In the genomic region with DNA sequence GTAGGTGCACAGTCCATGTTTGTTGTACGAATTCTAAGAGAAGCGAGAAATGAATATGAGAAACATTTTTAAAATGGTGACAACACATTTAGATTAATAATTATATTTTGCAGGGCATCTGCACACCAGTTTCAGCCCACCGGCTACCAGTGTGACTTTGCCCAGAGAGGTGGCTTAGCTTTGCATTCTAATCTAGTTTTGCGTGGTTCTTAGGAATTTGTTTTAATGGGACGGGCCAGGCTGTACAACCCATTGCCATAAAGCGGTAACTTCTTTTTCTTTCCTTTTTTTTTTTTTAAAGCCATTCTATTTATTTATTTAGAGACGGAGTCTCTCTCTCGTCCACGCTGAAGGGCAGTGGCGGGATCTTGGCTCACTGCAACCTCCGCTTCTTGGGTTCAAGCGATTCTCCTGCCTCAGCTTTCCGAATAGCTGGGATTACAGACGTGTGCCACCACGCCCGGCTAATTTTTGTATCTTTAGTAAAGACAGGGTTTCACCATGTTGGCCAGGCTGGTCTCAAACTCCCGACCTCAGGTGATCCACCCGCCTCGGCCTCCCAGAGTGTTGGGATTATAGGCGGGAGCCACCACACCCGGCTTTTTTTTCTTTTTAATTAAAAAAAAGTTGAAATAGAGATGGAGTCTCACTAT, we compare ENCODE assay signal across 7 cellular contexts. TPM values are rescaled to one million over a fixed set of nuclear protein-coding genes. Genes with fewer than 3 reads are reported as not detected.
DNase-seq lines count a peak whose midpoint lies in the region; ATAC-seq lines count a peak whose summit lies in the region.

No MANE protein-coding gene starts in this region.

- peak overlapping the region; percentile 95 for H3K9ac ChIP-seq in HUES48 (ENCODE audit: low read depth, low read length)
- peak overlapping the region; percentile 99 for H3K9ac ChIP-seq in iPS-20b (ENCODE audit: low read depth, low read length)

- H3K36me3 Mint-ChIP-seq in activated naive CD8-positive, alpha-beta T cell treated with anti-CD3 and anti-CD28 coated beads for 36 hours, result peaks cover 34% of the 10 kb centered on the region

- no peak for ATAC-seq in stimulated activated naive CD8-positive, alpha-beta T cell treated with anti-CD3 and anti-CD28 coated beads, Interleukin-15, amount 100 ng/mL, for 72 hours
- ATAC-seq in GM19455 (IDR thresholded peaks at IDR 0.05; ENCODE audit: unreplicated experiment) (no peak), GM18861 (IDR thresholded peaks at IDR 0.05; ENCODE audit: unreplicated experiment) (no peak)

- H3K4me3 Mint-ChIP-seq in activated naive CD8-positive, alpha-beta T cell treated with anti-CD3 and anti-CD28 coated beads for 36 hours, result peak overlapping the region; percentile 88
- peak overlapping the region; percentile 92 to 94 for H3K4me3 Mint-ChIP-seq in stimulated activated naive CD8-positive, alpha-beta T cell treated with anti-CD3 and anti-CD28 coated beads, Interleukin-15, amount 100 ng/mL, for 72 hours

- H3K4me1 ChIP-seq in HUES48 (ENCODE audit: control insufficient read depth, insufficient read depth, low read length), result peaks cover under 1% of the 10 kb centered on the region; the same call in 1 of the 2 replicates
- no peaks in the 10 kb centered on the region for H3K4me1 ChIP-seq in iPS-20b (ENCODE audit: insufficient read depth, low read length)

- no peaks in the 10 kb centered on the region for H3K27me3 Mint-ChIP-seq in activated naive CD8-positive, alpha-beta T cell treated with anti-CD3 and anti-CD28 coated beads for 36 hours
- no peaks in the 10 kb centered on the region for H3K27me3 Mint-ChIP-seq in stimulated activated naive CD8-positive, alpha-beta T cell treated with anti-CD3 and anti-CD28 coated beads, Interleukin-15, amount 100 ng/mL, for 72 hours

- H3K4me1 Mint-ChIP-seq in activated naive CD8-positive, alpha-beta T cell treated with anti-CD3 and anti-CD28 coated beads for 36 hours, result peaks cover 35% of the 10 kb centered on the region
- H3K4me1 Mint-ChIP-seq in stimulated activated naive CD8-positive, alpha-beta T cell treated with anti-CD3 and anti-CD28 coated beads, Interleukin-15, amount 100 ng/mL, for 72 hours, result peaks cover 38% of the 10 kb centered on the region

- H3K4me3 ChIP-seq in HUES48 (ENCODE audit: low read depth, low read length), result peak overlapping the region; percentile 97
- peak overlapping the region; percentile 100 for H3K4me3 ChIP-seq in iPS-20b (ENCODE audit: low read length)

- H3K27ac ChIP-seq in HUES48 (ENCODE audit: low read depth, low read length) (peak overlapping the region; percentile 95), iPS-20b (ENCODE audit: low read length) (peak overlapping the region; percentile 91)

- peaks cover 2% of the 10 kb centered on the region for H3K9me3 Mint-ChIP-seq in activated naive CD8-positive, alpha-beta T cell treated with anti-CD3 and anti-CD28 coated beads for 36 hours
- peaks cover 0 to 10% of the 10 kb centered on the region in 2 donors for H3K9me3 Mint-ChIP-seq in stimulated activated naive CD8-positive, alpha-beta T cell treated with anti-CD3 and anti-CD28 coated beads, Interleukin-15, amount 100 ng/mL, for 72 hours

- H3K9me3 ChIP-seq in HUES48 (ENCODE audit: control insufficient read depth, insufficient read depth, low read length), result peaks cover 6% of the 10 kb centered on the region; the same call in 1 of the 2 replicates
- H3K9me3 ChIP-seq in iPS-20b (ENCODE audit: insufficient read depth, low read depth, low read length), result peaks cover 3% of the 10 kb centered on the region; the same call in 1 of the 2 replicates

- DNase-seq in activated naive CD8-positive, alpha-beta T cell treated with anti-CD3 and anti-CD28 coated beads for 36 hours, result no peak
- DNase-seq in stimulated activated naive CD8-positive, alpha-beta T cell treated with anti-CD3 and anti-CD28 coated beads, Interleukin-15, amount 100 ng/mL, for 72 hours, result no peak
- DNase-seq in SKM-1 (lab: John Stamatoyannopoulos, UW; ENCODE audit: unreplicated experiment), result no peak

- H3K27ac Mint-ChIP-seq in activated naive CD8-positive, alpha-beta T cell treated with anti-CD3 and anti-CD28 coated beads for 36 hours, result peak overlapping the region; percentile 92
- peak overlapping the region; percentile 95 to 97 for H3K27ac Mint-ChIP-seq in stimulated activated naive CD8-positive, alpha-beta T cell treated with anti-CD3 and anti-CD28 coated beads, Interleukin-15, amount 100 ng/mL, for 72 hours

- H3K27me3 ChIP-seq in HUES48 (ENCODE audit: control insufficient read depth, insufficient read depth, low read length) (no peaks in the 10 kb centered on the region), iPS-20b (ENCODE audit: insufficient read depth, low read length) (no peaks in the 10 kb centered on the region)

- peaks cover 10% of the 10 kb centered on the region for H3K36me3 ChIP-seq in HUES48 (ENCODE audit: control insufficient read depth, insufficient read depth, low read length)
- H3K36me3 ChIP-seq in iPS-20b (ENCODE audit: insufficient read depth, low read depth, low read length), result peaks cover 14% of the 10 kb centered on the region; the same call in 1 of the 2 replicates

RNA-seq across cellular contexts. Expression of gene MANBAL, which starts 0.8 kb away (rescaled TPM):
- 10 to 100 TPM; 11.2 to 12.8 TPM for total RNA-seq in activated naive CD8-positive, alpha-beta T cell treated with anti-CD3 and anti-CD28 coated beads for 36 hours

RNA-seq across cellular contexts. Expression of gene GHRH, which starts 28.7 kb away (rescaled TPM):
- total RNA-seq in activated naive CD8-positive, alpha-beta T cell treated with anti-CD3 and anti-CD28 coated beads for 36 hours, result not detected

RNA-seq across cellular contexts. Expression of gene SRC, which starts 55.7 kb away (rescaled TPM):
- 1 to 10 TPM; 1.1 to 1.9 TPM for total RNA-seq in activated naive CD8-positive, alpha-beta T cell treated with anti-CD3 and anti-CD28 coated beads for 36 hours
